7 cellular contexts compared by ENCODE assay signal in genomic region chr16:25550647-25551046, GRCh38.
"Had no signal": no experiment of that assay in that cellular context is flagged by ENCODE, and none has a peak within 500 bp of the region (broad histone marks: within the 10 kb centered on the region; RNA-seq: fewer than 3 reads in every experiment).

No MANE protein-coding gene starts in this region.

- H3K9ac ChIP-seq: KMS-11 had no signal

- H3K4me2 ChIP-seq: KMS-11 had no signal

- ATAC-seq: HepG2 had no signal

- DNase-seq: IMR-90, KBM-7, KG1 had no signal

- FAIRE-seq: HepG2, HTR-8/SVneo had no signal

- H3K27ac ChIP-seq: HL-60, KMS-11 had no signal
